ENCODE assay signal across 3 cellular contexts in genomic region chr9:137613738-137614523, GRCh38.
TF ChIP-seq lines count a peak whose summit lies in the region.

No MANE protein-coding gene starts in this region.

TF ChIP-seq in SK-N-SH, 30 proteins besides CTCF, POLR2A, EP300 and RAD21:
- 0 out of 2 replicates have a peak, but pooled peaks have one; percentile 4 for TF ChIP-seq POLR2AphosphoS5 (IDR thresholded peaks at IDR 0.05; ENCODE audit: low read depth, low read length)
- no peak for TF ChIP-seq MEF2A (IDR thresholded peaks at IDR 0.05; ENCODE audit: borderline replicate concordance, low read depth)

TF ChIP-seq in SK-N-SH treated with all-trans-retinoic acid at 6 μM for 48 hours, 23 proteins besides CTCF, POLR2A, EP300 and RAD21:
- TF ChIP-seq, protein P1, sequence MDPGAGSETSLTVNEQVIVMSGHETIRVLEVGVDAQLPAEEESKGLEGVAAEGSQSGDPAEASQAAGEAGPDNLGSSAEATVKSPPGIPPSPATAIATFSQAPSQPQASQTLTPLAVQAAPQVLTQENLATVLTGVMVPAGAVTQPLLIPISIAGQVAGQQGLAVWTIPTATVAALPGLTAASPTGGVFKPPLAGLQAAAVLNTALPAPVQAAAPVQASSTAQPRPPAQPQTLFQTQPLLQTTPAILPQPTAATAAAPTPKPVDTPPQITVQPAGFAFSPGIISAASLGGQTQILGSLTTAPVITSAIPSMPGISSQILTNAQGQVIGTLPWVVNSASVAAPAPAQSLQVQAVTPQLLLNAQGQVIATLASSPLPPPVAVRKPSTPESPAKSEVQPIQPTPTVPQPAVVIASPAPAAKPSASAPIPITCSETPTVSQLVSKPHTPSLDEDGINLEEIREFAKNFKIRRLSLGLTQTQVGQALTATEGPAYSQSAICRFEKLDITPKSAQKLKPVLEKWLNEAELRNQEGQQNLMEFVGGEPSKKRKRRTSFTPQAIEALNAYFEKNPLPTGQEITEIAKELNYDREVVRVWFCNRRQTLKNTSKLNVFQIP (CRISPR knock-in tag; IDR thresholded peaks at IDR 0.05; ENCODE audit: borderline replicate concordance, low read depth): no peak
- TF ChIP-seq ZNF565 (CRISPR knock-in tag; conservative IDR thresholded peaks at IDR 0.05; ENCODE audit: low read depth) (no peak), CSRNP3 (CRISPR knock-in tag; IDR thresholded peaks at IDR 0.05) (no peak), CSDC2 (CRISPR knock-in tag; IDR thresholded peaks at IDR 0.05) (no peak), ZNF70 (CRISPR knock-in tag; IDR thresholded peaks at IDR 0.05) (no peak), ESRRG (CRISPR knock-in tag; IDR thresholded peaks at IDR 0.05) (no peak), OSR1 (CRISPR knock-in tag; IDR thresholded peaks at IDR 0.05) (no peak), TOX (CRISPR knock-in tag; IDR thresholded peaks at IDR 0.05; ENCODE audit: borderline replicate concordance) (no peak), CREB5 (CRISPR knock-in tag; IDR thresholded peaks at IDR 0.05; ENCODE audit: low read depth) (no peak), SNAI2 (CRISPR knock-in tag; IDR thresholded peaks at IDR 0.05) (no peak)
- TF ChIP-seq, protein P2, sequence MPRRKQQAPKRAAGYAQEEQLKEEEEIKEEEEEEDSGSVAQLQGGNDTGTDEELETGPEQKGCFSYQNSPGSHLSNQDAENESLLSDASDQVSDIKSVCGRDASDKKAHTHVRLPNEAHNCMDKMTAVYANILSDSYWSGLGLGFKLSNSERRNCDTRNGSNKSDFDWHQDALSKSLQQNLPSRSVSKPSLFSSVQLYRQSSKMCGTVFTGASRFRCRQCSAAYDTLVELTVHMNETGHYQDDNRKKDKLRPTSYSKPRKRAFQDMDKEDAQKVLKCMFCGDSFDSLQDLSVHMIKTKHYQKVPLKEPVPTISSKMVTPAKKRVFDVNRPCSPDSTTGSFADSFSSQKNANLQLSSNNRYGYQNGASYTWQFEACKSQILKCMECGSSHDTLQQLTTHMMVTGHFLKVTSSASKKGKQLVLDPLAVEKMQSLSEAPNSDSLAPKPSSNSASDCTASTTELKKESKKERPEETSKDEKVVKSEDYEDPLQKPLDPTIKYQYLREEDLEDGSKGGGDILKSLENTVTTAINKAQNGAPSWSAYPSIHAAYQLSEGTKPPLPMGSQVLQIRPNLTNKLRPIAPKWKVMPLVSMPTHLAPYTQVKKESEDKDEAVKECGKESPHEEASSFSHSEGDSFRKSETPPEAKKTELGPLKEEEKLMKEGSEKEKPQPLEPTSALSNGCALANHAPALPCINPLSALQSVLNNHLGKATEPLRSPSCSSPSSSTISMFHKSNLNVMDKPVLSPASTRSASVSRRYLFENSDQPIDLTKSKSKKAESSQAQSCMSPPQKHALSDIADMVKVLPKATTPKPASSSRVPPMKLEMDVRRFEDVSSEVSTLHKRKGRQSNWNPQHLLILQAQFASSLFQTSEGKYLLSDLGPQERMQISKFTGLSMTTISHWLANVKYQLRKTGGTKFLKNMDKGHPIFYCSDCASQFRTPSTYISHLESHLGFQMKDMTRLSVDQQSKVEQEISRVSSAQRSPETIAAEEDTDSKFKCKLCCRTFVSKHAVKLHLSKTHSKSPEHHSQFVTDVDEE (CRISPR knock-in tag; IDR thresholded peaks at IDR 0.05): no peak

TF ChIP-seq in GM12878, 131 proteins besides CTCF, POLR2A, EP300 and RAD21:
- TF ChIP-seq PBX3 (IDR thresholded peaks at IDR 0.05; ENCODE audit: insufficient replicate concordance, low read depth, low read length) (no peak), CBX3 (IDR thresholded peaks at IDR 0.05; ENCODE audit: borderline replicate concordance, low read depth) (no peak), ZNF622 (IDR thresholded peaks at IDR 0.05) (no peak), PAX8 (IDR thresholded peaks at IDR 0.05) (no peak), USF2 (IDR thresholded peaks at IDR 0.05; ENCODE audit: borderline replicate concordance, low read depth, low read length) (no peak), MLLT1 (IDR thresholded peaks at IDR 0.05) (no peak)
